1 cellular context compared by ENCODE assay signal in the genomic region with DNA sequence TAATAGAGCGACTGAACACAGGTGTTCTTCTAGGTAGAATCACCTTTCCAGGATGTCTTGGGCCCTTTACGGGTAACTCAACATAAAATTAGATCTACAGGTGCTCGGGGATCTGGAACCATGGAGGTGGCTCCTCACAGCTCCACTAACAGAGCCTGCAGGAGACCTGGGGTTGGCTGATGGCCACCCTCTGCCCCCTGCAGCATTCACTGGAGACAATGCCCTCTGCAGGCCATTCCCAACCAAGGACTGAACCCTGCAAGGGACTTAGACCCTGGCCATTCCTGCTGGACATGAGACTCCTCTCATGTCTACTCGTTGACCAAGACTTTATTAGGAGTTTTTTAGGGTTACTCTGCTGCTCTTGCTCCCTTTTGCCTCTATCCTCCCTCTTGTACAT.
TF ChIP-seq lines count a peak whose summit lies in the region.

No MANE protein-coding gene starts in this region.

TF ChIP-seq in HepG2, 621 proteins besides CTCF, POLR2A, EP300 and RAD21 (continued from another document and continues in another):
- TF ChIP-seq, protein P1, sequence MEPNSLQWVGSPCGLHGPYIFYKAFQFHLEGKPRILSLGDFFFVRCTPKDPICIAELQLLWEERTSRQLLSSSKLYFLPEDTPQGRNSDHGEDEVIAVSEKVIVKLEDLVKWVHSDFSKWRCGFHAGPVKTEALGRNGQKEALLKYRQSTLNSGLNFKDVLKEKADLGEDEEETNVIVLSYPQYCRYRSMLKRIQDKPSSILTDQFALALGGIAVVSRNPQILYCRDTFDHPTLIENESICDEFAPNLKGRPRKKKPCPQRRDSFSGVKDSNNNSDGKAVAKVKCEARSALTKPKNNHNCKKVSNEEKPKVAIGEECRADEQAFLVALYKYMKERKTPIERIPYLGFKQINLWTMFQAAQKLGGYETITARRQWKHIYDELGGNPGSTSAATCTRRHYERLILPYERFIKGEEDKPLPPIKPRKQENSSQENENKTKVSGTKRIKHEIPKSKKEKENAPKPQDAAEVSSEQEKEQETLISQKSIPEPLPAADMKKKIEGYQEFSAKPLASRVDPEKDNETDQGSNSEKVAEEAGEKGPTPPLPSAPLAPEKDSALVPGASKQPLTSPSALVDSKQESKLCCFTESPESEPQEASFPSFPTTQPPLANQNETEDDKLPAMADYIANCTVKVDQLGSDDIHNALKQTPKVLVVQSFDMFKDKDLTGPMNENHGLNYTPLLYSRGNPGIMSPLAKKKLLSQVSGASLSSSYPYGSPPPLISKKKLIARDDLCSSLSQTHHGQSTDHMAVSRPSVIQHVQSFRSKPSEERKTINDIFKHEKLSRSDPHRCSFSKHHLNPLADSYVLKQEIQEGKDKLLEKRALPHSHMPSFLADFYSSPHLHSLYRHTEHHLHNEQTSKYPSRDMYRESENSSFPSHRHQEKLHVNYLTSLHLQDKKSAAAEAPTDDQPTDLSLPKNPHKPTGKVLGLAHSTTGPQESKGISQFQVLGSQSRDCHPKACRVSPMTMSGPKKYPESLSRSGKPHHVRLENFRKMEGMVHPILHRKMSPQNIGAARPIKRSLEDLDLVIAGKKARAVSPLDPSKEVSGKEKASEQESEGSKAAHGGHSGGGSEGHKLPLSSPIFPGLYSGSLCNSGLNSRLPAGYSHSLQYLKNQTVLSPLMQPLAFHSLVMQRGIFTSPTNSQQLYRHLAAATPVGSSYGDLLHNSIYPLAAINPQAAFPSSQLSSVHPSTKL (CRISPR knock-in tag; IDR thresholded peaks at IDR 0.05) = peak; percentile 49
- no peak for TF ChIP-seq SRSF9 (IDR thresholded peaks at IDR 0.05; ENCODE audit: borderline replicate concordance, insufficient read depth, low read depth, low read length, poor library complexity, severe bottlenecking)
- TF ChIP-seq, protein P2, sequence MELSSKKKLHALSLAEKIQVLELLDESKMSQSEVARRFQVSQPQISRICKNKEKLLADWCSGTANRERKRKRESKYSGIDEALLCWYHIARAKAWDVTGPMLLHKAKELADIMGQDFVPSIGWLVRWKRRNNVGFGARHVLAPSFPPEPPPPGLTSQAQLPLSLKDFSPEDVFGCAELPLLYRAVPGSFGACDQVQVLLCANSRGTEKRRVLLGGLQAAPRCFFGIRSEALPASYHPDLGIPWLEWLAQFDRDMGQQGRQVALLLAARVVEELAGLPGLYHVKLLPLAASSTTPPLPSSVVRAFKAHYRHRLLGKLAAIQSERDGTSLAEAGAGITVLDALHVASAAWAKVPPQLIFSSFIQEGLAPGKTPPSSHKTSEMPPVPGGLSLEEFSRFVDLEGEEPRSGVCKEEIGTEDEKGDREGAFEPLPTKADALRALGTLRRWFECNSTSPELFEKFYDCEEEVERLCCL (CRISPR knock-in tag; IDR thresholded peaks at IDR 0.05; ENCODE audit: borderline replicate concordance) = no peak
- TF ChIP-seq, protein P3, sequence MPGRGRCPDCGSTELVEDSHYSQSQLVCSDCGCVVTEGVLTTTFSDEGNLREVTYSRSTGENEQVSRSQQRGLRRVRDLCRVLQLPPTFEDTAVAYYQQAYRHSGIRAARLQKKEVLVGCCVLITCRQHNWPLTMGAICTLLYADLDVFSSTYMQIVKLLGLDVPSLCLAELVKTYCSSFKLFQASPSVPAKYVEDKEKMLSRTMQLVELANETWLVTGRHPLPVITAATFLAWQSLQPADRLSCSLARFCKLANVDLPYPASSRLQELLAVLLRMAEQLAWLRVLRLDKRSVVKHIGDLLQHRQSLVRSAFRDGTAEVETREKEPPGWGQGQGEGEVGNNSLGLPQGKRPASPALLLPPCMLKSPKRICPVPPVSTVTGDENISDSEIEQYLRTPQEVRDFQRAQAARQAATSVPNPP (CRISPR knock-in tag; IDR thresholded peaks at IDR 0.05) = no peak
- no peak for TF ChIP-seq NFYC (CRISPR knock-in tag; IDR thresholded peaks at IDR 0.05)
- TF ChIP-seq ZNF644 (CRISPR knock-in tag; IDR thresholded peaks at IDR 0.05; ENCODE audit: low read depth) = peak; percentile 42; the same call in 1 of the 2 replicates
- no peak for TF ChIP-seq KAT8 (CRISPR knock-in tag; IDR thresholded peaks at IDR 0.05)
- TF ChIP-seq, protein P4, sequence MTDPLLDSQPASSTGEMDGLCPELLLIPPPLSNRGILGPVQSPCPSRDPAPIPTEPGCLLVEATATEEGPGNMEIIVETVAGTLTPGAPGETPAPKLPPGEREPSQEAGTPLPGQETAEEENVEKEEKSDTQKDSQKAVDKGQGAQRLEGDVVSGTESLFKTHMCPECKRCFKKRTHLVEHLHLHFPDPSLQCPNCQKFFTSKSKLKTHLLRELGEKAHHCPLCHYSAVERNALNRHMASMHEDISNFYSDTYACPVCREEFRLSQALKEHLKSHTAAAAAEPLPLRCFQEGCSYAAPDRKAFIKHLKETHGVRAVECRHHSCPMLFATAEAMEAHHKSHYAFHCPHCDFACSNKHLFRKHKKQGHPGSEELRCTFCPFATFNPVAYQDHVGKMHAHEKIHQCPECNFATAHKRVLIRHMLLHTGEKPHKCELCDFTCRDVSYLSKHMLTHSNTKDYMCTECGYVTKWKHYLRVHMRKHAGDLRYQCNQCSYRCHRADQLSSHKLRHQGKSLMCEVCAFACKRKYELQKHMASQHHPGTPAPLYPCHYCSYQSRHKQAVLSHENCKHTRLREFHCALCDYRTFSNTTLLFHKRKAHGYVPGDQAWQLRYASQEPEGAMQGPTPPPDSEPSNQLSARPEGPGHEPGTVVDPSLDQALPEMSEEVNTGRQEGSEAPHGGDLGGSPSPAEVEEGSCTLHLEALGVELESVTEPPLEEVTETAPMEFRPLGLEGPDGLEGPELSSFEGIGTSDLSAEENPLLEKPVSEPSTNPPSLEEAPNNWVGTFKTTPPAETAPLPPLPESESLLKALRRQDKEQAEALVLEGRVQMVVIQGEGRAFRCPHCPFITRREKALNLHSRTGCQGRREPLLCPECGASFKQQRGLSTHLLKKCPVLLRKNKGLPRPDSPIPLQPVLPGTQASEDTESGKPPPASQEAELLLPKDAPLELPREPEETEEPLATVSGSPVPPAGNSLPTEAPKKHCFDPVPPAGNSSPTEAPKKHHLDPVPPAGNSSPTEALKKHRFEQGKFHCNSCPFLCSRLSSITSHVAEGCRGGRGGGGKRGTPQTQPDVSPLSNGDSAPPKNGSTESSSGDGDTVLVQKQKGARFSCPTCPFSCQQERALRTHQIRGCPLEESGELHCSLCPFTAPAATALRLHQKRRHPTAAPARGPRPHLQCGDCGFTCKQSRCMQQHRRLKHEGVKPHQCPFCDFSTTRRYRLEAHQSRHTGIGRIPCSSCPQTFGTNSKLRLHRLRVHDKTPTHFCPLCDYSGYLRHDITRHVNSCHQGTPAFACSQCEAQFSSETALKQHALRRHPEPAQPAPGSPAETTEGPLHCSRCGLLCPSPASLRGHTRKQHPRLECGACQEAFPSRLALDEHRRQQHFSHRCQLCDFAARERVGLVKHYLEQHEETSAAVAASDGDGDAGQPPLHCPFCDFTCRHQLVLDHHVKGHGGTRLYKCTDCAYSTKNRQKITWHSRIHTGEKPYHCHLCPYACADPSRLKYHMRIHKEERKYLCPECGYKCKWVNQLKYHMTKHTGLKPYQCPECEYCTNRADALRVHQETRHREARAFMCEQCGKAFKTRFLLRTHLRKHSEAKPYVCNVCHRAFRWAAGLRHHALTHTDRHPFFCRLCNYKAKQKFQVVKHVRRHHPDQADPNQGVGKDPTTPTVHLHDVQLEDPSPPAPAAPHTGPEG (CRISPR knock-in tag; IDR thresholded peaks at IDR 0.05) = no peak
- TF ChIP-seq ZNF660 (CRISPR knock-in tag; IDR thresholded peaks at IDR 0.05; ENCODE audit: borderline replicate concordance, low read depth) = no peak
- no peak for TF ChIP-seq MAFF (IDR thresholded peaks at IDR 0.05; ENCODE audit: low read depth, low read length)
- TF ChIP-seq ATAD3A (CRISPR knock-in tag; IDR thresholded peaks at IDR 0.05) = no peak
- no peak for TF ChIP-seq HNRNPK (IDR thresholded peaks at IDR 0.05; ENCODE audit: low read depth, low read length, poor library complexity, severe bottlenecking)
- TF ChIP-seq, protein P5, sequence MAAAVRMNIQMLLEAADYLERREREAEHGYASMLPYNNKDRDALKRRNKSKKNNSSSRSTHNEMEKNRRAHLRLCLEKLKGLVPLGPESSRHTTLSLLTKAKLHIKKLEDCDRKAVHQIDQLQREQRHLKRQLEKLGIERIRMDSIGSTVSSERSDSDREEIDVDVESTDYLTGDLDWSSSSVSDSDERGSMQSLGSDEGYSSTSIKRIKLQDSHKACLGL (CRISPR knock-in tag; IDR thresholded peaks at IDR 0.05) = no peak
- no peak for TF ChIP-seq HOXA5 (CRISPR knock-in tag; IDR thresholded peaks at IDR 0.05)
- no peak for TF ChIP-seq TGIF2 (CRISPR knock-in tag; IDR thresholded peaks at IDR 0.05)
- 0 out of 2 replicates have a peak, but pooled peaks have one; percentile 25 for TF ChIP-seq HOXA3 (CRISPR knock-in tag; IDR thresholded peaks at IDR 0.05)
- TF ChIP-seq ZNF614 (CRISPR knock-in tag; IDR thresholded peaks at IDR 0.05; ENCODE audit: borderline replicate concordance) = 0 out of 2 replicates have a peak, but pooled peaks have one; percentile 37
- no peak for TF ChIP-seq NCOA5 (CRISPR knock-in tag; IDR thresholded peaks at IDR 0.05)
- TF ChIP-seq KLF6 (CRISPR knock-in tag; IDR thresholded peaks at IDR 0.05) = no peak
- TF ChIP-seq, protein P6, sequence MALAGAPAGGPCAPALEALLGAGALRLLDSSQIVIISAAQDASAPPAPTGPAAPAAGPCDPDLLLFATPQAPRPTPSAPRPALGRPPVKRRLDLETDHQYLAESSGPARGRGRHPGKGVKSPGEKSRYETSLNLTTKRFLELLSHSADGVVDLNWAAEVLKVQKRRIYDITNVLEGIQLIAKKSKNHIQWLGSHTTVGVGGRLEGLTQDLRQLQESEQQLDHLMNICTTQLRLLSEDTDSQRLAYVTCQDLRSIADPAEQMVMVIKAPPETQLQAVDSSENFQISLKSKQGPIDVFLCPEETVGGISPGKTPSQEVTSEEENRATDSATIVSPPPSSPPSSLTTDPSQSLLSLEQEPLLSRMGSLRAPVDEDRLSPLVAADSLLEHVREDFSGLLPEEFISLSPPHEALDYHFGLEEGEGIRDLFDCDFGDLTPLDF (CRISPR knock-in tag; IDR thresholded peaks at IDR 0.05) = no peak
- no peak for TF ChIP-seq KDM5A (IDR thresholded peaks at IDR 0.05; ENCODE audit: borderline replicate concordance, low read length)
- TF ChIP-seq, protein P7, sequence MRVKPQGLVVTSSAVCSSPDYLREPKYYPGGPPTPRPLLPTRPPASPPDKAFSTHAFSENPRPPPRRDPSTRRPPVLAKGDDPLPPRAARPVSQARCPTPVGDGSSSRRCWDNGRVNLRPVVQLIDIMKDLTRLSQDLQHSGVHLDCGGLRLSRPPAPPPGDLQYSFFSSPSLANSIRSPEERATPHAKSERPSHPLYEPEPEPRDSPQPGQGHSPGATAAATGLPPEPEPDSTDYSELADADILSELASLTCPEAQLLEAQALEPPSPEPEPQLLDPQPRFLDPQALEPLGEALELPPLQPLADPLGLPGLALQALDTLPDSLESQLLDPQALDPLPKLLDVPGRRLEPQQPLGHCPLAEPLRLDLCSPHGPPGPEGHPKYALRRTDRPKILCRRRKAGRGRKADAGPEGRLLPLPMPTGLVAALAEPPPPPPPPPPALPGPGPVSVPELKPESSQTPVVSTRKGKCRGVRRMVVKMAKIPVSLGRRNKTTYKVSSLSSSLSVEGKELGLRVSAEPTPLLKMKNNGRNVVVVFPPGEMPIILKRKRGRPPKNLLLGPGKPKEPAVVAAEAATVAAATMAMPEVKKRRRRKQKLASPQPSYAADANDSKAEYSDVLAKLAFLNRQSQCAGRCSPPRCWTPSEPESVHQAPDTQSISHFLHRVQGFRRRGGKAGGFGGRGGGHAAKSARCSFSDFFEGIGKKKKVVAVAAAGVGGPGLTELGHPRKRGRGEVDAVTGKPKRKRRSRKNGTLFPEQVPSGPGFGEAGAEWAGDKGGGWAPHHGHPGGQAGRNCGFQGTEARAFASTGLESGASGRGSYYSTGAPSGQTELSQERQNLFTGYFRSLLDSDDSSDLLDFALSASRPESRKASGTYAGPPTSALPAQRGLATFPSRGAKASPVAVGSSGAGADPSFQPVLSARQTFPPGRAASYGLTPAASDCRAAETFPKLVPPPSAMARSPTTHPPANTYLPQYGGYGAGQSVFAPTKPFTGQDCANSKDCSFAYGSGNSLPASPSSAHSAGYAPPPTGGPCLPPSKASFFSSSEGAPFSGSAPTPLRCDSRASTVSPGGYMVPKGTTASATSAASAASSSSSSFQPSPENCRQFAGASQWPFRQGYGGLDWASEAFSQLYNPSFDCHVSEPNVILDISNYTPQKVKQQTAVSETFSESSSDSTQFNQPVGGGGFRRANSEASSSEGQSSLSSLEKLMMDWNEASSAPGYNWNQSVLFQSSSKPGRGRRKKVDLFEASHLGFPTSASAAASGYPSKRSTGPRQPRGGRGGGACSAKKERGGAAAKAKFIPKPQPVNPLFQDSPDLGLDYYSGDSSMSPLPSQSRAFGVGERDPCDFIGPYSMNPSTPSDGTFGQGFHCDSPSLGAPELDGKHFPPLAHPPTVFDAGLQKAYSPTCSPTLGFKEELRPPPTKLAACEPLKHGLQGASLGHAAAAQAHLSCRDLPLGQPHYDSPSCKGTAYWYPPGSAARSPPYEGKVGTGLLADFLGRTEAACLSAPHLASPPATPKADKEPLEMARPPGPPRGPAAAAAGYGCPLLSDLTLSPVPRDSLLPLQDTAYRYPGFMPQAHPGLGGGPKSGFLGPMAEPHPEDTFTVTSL (CRISPR knock-in tag; IDR thresholded peaks at IDR 0.05; ENCODE audit: borderline replicate concordance) = no peak
- TF ChIP-seq, protein P8, sequence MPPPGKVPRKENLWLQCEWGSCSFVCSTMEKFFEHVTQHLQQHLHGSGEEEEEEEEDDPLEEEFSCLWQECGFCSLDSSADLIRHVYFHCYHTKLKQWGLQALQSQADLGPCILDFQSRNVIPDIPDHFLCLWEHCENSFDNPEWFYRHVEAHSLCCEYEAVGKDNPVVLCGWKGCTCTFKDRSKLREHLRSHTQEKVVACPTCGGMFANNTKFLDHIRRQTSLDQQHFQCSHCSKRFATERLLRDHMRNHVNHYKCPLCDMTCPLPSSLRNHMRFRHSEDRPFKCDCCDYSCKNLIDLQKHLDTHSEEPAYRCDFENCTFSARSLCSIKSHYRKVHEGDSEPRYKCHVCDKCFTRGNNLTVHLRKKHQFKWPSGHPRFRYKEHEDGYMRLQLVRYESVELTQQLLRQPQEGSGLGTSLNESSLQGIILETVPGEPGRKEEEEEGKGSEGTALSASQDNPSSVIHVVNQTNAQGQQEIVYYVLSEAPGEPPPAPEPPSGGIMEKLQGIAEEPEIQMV (CRISPR knock-in tag; IDR thresholded peaks at IDR 0.05; ENCODE audit: low read depth) = no peak
- no peak for TF ChIP-seq ZNF746 (CRISPR knock-in tag; IDR thresholded peaks at IDR 0.05)
- TF ChIP-seq ZNF205 (CRISPR knock-in tag; IDR thresholded peaks at IDR 0.05) = peak; percentile 21; the same call in 1 of the 2 replicates
- TF ChIP-seq, protein P9, sequence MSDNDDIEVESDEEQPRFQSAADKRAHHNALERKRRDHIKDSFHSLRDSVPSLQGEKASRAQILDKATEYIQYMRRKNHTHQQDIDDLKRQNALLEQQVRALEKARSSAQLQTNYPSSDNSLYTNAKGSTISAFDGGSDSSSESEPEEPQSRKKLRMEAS (IDR thresholded peaks at IDR 0.05) = no peak
- TF ChIP-seq KLF11 (CRISPR knock-in tag; IDR thresholded peaks at IDR 0.05) = no peak
- TF ChIP-seq TCF7L2 (IDR thresholded peaks at IDR 0.05; ENCODE audit: low read depth, low read length) = no peak
- no peak for TF ChIP-seq ZNF44 (CRISPR knock-in tag; IDR thresholded peaks at IDR 0.05)
- TF ChIP-seq MTA3 (CRISPR knock-in tag; IDR thresholded peaks at IDR 0.05) = no peak
- no peak for TF ChIP-seq SSRP1 (CRISPR knock-in tag; IDR thresholded peaks at IDR 0.05)
- no peak; the same call in 1 of the 2 replicates for TF ChIP-seq BRCA1 (CRISPR knock-in tag; IDR thresholded peaks at IDR 0.05)
- TF ChIP-seq KLF15 (CRISPR knock-in tag; IDR thresholded peaks at IDR 0.05; ENCODE audit: borderline replicate concordance) = no peak
- TF ChIP-seq, protein P10, sequence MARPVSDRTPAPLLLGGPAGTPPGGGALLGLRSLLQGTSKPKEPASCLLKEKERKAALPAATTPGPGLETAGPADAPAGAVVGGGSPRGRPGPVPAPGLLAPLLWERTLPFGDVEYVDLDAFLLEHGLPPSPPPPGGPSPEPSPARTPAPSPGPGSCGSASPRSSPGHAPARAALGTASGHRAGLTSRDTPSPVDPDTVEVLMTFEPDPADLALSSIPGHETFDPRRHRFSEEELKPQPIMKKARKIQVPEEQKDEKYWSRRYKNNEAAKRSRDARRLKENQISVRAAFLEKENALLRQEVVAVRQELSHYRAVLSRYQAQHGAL (CRISPR knock-in tag; IDR thresholded peaks at IDR 0.05; ENCODE audit: not compliant biosample characterization) = no peak
